In the genomic region with DNA sequence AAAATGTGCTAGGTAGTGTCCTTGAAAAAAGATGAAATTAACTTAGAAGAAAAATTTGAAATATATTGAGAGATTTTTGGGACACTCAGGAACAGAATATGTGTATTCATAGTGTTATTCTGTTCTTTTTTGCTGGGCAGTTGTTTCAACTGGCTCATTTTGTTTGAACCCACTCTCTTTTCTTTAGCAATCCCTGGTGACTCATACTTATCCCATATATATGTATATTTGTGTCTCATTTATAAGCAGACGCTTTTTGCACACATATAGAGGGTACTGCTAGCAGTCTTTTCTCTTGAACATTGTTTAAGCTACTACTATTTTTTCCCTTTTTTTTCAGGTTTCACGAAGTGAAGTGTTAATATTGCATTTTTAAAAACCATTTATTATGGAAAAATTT, we compare ENCODE assay signal across 3 cellular contexts.
TF ChIP-seq lines count a peak whose summit lies in the region.

No MANE protein-coding gene starts in this region.

TF ChIP-seq in HepG2, 621 proteins besides CTCF, POLR2A, EP300 and RAD21 (continues in another document):
- TF ChIP-seq BRD4 (CRISPR knock-in tag; IDR thresholded peaks at IDR 0.05) = no peak
- TF ChIP-seq ZNF101 (CRISPR knock-in tag; IDR thresholded peaks at IDR 0.05; ENCODE audit: borderline replicate concordance, low read depth) = no peak
- no peak for TF ChIP-seq ZNF24 (IDR thresholded peaks at IDR 0.05)
- TF ChIP-seq ZNF543 (CRISPR knock-in tag; IDR thresholded peaks at IDR 0.05) = no peak
- TF ChIP-seq, protein P1, sequence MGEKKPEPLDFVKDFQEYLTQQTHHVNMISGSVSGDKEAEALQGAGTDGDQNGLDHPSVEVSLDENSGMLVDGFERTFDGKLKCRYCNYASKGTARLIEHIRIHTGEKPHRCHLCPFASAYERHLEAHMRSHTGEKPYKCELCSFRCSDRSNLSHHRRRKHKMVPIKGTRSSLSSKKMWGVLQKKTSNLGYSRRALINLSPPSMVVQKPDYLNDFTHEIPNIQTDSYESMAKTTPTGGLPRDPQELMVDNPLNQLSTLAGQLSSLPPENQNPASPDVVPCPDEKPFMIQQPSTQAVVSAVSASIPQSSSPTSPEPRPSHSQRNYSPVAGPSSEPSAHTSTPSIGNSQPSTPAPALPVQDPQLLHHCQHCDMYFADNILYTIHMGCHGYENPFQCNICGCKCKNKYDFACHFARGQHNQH (CRISPR knock-in tag; IDR thresholded peaks at IDR 0.05) = no peak
- no peak for TF ChIP-seq PRMT3 (CRISPR knock-in tag; IDR thresholded peaks at IDR 0.05; ENCODE audit: borderline replicate concordance, low read depth)
- TF ChIP-seq HIVEP1 (CRISPR knock-in tag; IDR thresholded peaks at IDR 0.05) = no peak
- TF ChIP-seq, protein P2, sequence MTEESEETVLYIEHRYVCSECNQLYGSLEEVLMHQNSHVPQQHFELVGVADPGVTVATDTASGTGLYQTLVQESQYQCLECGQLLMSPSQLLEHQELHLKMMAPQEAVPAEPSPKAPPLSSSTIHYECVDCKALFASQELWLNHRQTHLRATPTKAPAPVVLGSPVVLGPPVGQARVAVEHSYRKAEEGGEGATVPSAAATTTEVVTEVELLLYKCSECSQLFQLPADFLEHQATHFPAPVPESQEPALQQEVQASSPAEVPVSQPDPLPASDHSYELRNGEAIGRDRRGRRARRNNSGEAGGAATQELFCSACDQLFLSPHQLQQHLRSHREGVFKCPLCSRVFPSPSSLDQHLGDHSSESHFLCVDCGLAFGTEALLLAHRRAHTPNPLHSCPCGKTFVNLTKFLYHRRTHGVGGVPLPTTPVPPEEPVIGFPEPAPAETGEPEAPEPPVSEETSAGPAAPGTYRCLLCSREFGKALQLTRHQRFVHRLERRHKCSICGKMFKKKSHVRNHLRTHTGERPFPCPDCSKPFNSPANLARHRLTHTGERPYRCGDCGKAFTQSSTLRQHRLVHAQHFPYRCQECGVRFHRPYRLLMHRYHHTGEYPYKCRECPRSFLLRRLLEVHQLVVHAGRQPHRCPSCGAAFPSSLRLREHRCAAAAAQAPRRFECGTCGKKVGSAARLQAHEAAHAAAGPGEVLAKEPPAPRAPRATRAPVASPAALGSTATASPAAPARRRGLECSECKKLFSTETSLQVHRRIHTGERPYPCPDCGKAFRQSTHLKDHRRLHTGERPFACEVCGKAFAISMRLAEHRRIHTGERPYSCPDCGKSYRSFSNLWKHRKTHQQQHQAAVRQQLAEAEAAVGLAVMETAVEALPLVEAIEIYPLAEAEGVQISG (CRISPR knock-in tag; IDR thresholded peaks at IDR 0.05) = no peak
- TF ChIP-seq FOXA1 (IDR thresholded peaks at IDR 0.05) = no peak
- no peak for TF ChIP-seq FOXA1 (CRISPR knock-in tag; IDR thresholded peaks at IDR 0.05)
- no peak for TF ChIP-seq BORCS8-MEF2B (CRISPR knock-in tag; IDR thresholded peaks at IDR 0.05)
- TF ChIP-seq, protein P3, sequence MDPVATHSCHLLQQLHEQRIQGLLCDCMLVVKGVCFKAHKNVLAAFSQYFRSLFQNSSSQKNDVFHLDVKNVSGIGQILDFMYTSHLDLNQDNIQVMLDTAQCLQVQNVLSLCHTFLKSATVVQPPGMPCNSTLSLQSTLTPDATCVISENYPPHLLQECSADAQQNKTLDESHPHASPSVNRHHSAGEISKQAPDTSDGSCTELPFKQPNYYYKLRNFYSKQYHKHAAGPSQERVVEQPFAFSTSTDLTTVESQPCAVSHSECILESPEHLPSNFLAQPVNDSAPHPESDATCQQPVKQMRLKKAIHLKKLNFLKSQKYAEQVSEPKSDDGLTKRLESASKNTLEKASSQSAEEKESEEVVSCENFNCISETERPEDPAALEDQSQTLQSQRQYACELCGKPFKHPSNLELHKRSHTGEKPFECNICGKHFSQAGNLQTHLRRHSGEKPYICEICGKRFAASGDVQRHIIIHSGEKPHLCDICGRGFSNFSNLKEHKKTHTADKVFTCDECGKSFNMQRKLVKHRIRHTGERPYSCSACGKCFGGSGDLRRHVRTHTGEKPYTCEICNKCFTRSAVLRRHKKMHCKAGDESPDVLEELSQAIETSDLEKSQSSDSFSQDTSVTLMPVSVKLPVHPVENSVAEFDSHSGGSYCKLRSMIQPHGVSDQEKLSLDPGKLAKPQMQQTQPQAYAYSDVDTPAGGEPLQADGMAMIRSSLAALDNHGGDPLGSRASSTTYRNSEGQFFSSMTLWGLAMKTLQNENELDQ (CRISPR knock-in tag; IDR thresholded peaks at IDR 0.05; ENCODE audit: borderline replicate concordance) = no peak

TF ChIP-seq in K562, 482 proteins besides CTCF, POLR2A, EP300 and RAD21:
- TF ChIP-seq C11orf30 (IDR thresholded peaks at IDR 0.05; ENCODE audit: low read depth) = no peak
- no peak for TF ChIP-seq KDM2B (CRISPR knock-in tag; IDR thresholded peaks at IDR 0.05)
- no peak for TF ChIP-seq TCF7L2 (IDR thresholded peaks at IDR 0.05; ENCODE audit: low read depth, low read length)
- TF ChIP-seq CBFA2T3 (IDR thresholded peaks at IDR 0.05) = no peak
- TF ChIP-seq, protein P4, sequence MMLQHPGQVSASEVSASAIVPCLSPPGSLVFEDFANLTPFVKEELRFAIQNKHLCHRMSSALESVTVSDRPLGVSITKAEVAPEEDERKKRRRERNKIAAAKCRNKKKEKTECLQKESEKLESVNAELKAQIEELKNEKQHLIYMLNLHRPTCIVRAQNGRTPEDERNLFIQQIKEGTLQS (IDR thresholded peaks at IDR 0.05) = peak; percentile 43
- TF ChIP-seq, protein P4 (CRISPR knock-in tag; conservative IDR thresholded peaks at IDR 0.05) = no peak
- TF ChIP-seq, protein P3 (CRISPR knock-in tag; IDR thresholded peaks at IDR 0.05; ENCODE audit: borderline replicate concordance) = no peak

TF ChIP-seq in GM23338, 12 proteins besides CTCF, POLR2A, EP300 and RAD21:
- TF ChIP-seq POLR2AphosphoS5 (IDR thresholded peaks at IDR 0.05; ENCODE audit: low read depth) (no peak), EZH2 (IDR thresholded peaks at IDR 0.05; ENCODE audit: low read depth, unreplicated experiment) (no peak), ZNF114 (CRISPR knock-in tag; IDR thresholded peaks at IDR 0.05) (no peak)
- TF ChIP-seq, protein P5, sequence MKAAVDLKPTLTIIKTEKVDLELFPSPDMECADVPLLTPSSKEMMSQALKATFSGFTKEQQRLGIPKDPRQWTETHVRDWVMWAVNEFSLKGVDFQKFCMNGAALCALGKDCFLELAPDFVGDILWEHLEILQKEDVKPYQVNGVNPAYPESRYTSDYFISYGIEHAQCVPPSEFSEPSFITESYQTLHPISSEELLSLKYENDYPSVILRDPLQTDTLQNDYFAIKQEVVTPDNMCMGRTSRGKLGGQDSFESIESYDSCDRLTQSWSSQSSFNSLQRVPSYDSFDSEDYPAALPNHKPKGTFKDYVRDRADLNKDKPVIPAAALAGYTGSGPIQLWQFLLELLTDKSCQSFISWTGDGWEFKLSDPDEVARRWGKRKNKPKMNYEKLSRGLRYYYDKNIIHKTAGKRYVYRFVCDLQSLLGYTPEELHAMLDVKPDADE (IDR thresholded peaks at IDR 0.05) = no peak
- TF ChIP-seq, protein P6, sequence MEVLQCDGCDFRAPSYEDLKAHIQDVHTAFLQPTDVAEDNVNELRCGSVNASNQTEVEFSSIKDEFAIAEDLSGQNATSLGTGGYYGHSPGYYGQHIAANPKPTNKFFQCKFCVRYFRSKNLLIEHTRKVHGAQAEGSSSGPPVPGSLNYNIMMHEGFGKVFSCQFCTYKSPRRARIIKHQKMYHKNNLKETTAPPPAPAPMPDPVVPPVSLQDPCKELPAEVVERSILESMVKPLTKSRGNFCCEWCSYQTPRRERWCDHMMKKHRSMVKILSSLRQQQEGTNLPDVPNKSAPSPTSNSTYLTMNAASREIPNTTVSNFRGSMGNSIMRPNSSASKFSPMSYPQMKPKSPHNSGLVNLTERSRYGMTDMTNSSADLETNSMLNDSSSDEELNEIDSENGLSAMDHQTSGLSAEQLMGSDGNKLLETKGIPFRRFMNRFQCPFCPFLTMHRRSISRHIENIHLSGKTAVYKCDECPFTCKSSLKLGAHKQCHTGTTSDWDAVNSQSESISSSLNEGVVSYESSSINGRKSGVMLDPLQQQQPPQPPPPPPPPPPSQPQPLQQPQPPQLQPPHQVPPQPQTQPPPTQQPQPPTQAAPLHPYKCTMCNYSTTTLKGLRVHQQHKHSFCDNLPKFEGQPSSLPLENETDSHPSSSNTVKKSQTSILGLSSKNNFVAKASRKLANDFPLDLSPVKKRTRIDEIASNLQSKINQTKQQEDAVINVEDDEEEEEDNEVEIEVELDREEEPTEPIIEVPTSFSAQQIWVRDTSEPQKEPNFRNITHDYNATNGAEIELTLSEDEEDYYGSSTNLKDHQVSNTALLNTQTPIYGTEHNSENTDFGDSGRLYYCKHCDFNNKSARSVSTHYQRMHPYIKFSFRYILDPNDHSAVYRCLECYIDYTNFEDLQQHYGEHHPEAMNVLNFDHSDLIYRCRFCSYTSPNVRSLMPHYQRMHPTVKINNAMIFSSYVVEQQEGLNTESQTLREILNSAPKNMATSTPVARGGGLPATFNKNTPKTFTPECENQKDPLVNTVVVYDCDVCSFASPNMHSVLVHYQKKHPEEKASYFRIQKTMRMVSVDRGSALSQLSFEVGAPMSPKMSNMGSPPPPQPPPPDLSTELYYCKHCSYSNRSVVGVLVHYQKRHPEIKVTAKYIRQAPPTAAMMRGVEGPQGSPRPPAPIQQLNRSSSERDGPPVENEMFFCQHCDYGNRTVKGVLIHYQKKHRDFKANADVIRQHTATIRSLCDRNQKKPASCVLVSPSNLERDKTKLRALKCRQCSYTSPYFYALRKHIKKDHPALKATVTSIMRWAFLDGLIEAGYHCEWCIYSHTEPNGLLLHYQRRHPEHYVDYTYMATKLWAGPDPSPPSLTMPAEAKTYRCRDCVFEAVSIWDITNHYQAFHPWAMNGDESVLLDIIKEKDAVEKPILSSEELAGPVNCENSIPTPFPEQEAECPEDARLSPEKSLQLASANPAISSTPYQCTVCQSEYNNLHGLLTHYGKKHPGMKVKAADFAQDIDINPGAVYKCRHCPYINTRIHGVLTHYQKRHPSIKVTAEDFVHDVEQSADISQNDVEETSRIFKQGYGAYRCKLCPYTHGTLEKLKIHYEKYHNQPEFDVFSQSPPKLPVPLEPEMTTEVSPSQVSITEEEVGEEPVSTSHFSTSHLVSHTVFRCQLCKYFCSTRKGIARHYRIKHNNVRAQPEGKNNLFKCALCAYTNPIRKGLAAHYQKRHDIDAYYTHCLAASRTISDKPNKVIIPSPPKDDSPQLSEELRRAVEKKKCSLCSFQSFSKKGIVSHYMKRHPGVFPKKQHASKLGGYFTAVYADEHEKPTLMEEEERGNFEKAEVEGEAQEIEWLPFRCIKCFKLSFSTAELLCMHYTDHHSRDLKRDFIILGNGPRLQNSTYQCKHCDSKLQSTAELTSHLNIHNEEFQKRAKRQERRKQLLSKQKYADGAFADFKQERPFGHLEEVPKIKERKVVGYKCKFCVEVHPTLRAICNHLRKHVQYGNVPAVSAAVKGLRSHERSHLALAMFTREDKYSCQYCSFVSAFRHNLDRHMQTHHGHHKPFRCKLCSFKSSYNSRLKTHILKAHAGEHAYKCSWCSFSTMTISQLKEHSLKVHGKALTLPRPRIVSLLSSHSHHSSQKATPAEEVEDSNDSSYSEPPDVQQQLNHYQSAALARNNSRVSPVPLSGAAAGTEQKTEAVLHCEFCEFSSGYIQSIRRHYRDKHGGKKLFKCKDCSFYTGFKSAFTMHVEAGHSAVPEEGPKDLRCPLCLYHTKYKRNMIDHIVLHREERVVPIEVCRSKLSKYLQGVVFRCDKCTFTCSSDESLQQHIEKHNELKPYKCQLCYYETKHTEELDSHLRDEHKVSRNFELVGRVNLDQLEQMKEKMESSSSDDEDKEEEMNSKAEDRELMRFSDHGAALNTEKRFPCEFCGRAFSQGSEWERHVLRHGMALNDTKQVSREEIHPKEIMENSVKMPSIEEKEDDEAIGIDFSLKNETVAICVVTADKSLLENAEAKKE (CRISPR knock-in tag; IDR thresholded peaks at IDR 0.05) = no peak
